19 cellular contexts compared by ENCODE assay signal in the genomic region with DNA sequence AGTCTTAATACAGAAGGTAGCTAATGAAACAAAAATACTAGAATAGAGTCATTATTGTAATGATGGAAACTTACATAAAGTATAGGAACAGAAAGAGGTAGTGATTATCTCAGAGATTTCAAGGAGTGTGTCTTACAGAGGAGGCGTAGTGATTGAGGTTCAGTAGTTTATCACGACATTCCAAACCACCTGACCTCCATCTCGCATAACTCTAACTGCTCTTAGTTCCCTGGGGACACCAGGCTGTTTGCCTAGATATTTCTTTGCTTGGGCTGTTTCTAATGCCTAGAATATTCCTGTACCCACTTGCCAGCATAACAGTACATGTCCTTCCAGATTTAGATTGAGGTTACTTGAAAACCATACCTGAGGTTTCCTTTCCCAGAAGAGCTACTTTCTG. TPM values are rescaled to one million over a fixed set of nuclear protein-coding genes. Genes with fewer than 3 reads are reported as not detected.
DNase-seq lines count a peak whose midpoint lies in the region; ATAC-seq and TF ChIP-seq lines count a peak whose summit lies in the region.
"Had no signal": no experiment of that assay in that cellular context is flagged by ENCODE, and none has a peak within 500 bp of the region (broad histone marks: within the 10 kb centered on the region; RNA-seq: fewer than 3 reads in every experiment).

No MANE protein-coding gene starts in this region.

- H3K36me3 ChIP-seq in CD8-positive, alpha-beta T cell (ENCODE audit: insufficient read depth, low read length) = no peaks in the 10 kb centered on the region
- no peaks in the 10 kb centered on the region for H3K36me3 ChIP-seq in left lung
- H3K36me3 ChIP-seq: BE2C had no signal

- no peaks in the 10 kb centered on the region for H3K27me3 ChIP-seq in CD8-positive, alpha-beta T cell (ENCODE audit: insufficient read depth, low read length)
- no peaks in the 10 kb centered on the region for H3K27me3 ChIP-seq in left lung
- H3K27me3 ChIP-seq: BE2C had no signal

- no peaks in the 10 kb centered on the region for H3K27me3 Mint-ChIP-seq in CD8-positive, alpha-beta T cell (ENCODE audit: low read depth)
- H3K27me3 Mint-ChIP-seq in T-helper 17 cell = no peaks in the 10 kb centered on the region

- H3K27ac ChIP-seq in CD8-positive, alpha-beta T cell (ENCODE audit: low read depth, low read length) = no peak overlapping the region
- H3K27ac ChIP-seq in left lung = no peak overlapping the region
- H3K27ac ChIP-seq: coronary artery, KMS-11, VCaP had no signal

- no peak for TF ChIP-seq CTCF in CD8-positive, alpha-beta T cell (IDR thresholded peaks at IDR 0.05)
- no peak for TF ChIP-seq CTCF in left lung (IDR thresholded peaks at IDR 0.05)
- no peak for TF ChIP-seq CTCF in omental fat pad (IDR thresholded peaks at IDR 0.05)

- peak overlapping the region; percentile 50 for H3K4me3 Mint-ChIP-seq in CD8-positive, alpha-beta T cell
- peak overlapping the region; percentile 28 for H3K4me3 Mint-ChIP-seq in T-helper 17 cell

- H3K4me1 Mint-ChIP-seq in CD8-positive, alpha-beta T cell (ENCODE audit: low read depth) = peaks cover 61% of the 10 kb centered on the region
- peaks cover 25% of the 10 kb centered on the region for H3K4me1 Mint-ChIP-seq in T-helper 17 cell

- CTCF ChIA-PET in CD8-positive, alpha-beta T cell (lab: Charles Lee) = no interaction called here

- no peak for DNase-seq in CD8-positive, alpha-beta T cell
- DNase-seq in T-helper 17 cell = no peak
- DNase-seq in left lung = no peak
- DNase-seq in omental fat pad (ENCODE audit: low spot score) = no peak
- DNase-seq in LoVo (ENCODE audit: low spot score) = no peak
- DNase-seq in COR-L47 (lab: John Stamatoyannopoulos, UW) = no peak
- DNase-seq in G401 (ENCODE audit: low spot score) = no peak
- DNase-seq: amniotic stem cell, BE2C, mesendoderm, NCI-H1417 treated with DMSO at 0.1 percent for 48 hours, NCI-H510A treated with DMSO at 0.1 percent for 48 hours, OCI-M1 had no signal

- peak overlapping the region; percentile 67 for H3K27ac Mint-ChIP-seq in CD8-positive, alpha-beta T cell
- no peak overlapping the region for H3K27ac Mint-ChIP-seq in T-helper 17 cell

- in situ Hi-C loops in G401 (cut with HindIII; ENCODE audit: low sequenced_read_pairs) = no loop called here

- no peak for ATAC-seq in CD8-positive, alpha-beta T cell
- ATAC-seq in GM19351 (IDR thresholded peaks at IDR 0.05; ENCODE audit: unreplicated experiment) = peak; percentile 38
- ATAC-seq in T-helper 17 cell = no peak
- peak; percentile 43 for ATAC-seq in left lung
- ATAC-seq in omental fat pad (ENCODE audit: low FRiP score) = no peak
- ATAC-seq: SK-N-SH treated with all-trans-retinoic acid at 6 μM for 48 hours had no signal

- POLR2A ChIA-PET in CD8-positive, alpha-beta T cell (lab: Charles Lee) = interaction anchor here (1.0 kb wide), 1 partner anchor 28 kb away, joined by 3 read pairs; no protein-coding TSS in a partner anchor

- H3K9me3 ChIP-seq in CD8-positive, alpha-beta T cell (ENCODE audit: low read length) = no peaks in the 10 kb centered on the region
- H3K9me3 ChIP-seq in T-helper 17 cell (ENCODE audit: control insufficient read depth, low read length, poor library complexity, severe bottlenecking) = no peaks in the 10 kb centered on the region
- no peaks in the 10 kb centered on the region for H3K9me3 ChIP-seq in left lung
- H3K9me3 ChIP-seq: BE2C had no signal

- H3K4me1 ChIP-seq in CD8-positive, alpha-beta T cell (ENCODE audit: insufficient read depth, low read length) = peaks cover 29% of the 10 kb centered on the region
- peaks cover 2 to 35% of the 10 kb centered on the region in 2 donors for H3K4me1 ChIP-seq in left lung
- H3K4me1 ChIP-seq: BE2C had no signal

- intact Hi-C loops in CD8-positive, alpha-beta T cell (cut with DNase I, micrococcal nuclease) = no loop called here
- intact Hi-C loops in left lung (cut with DNase I) = no loop called here

- H3K4me3 ChIP-seq in CD8-positive, alpha-beta T cell (ENCODE audit: low read depth, low read length) = no peak overlapping the region
- no peak overlapping the region for H3K4me3 ChIP-seq in left lung
- H3K4me3 ChIP-seq: coronary artery, smooth muscle cell had no signal

- peaks cover 17% of the 10 kb centered on the region for H3K36me3 Mint-ChIP-seq in CD8-positive, alpha-beta T cell
- H3K36me3 Mint-ChIP-seq in T-helper 17 cell (ENCODE audit: low read depth) = no peaks in the 10 kb centered on the region

- no peaks in the 10 kb centered on the region for H3K9me3 Mint-ChIP-seq in CD8-positive, alpha-beta T cell

RNA-seq across cellular contexts. Expression of a gene that starts 29.1 kb away (rescaled TPM):
- total RNA-seq in CD8-positive, alpha-beta T cell = 100 to 1,000 TPM; 104 to 105 TPM
- total RNA-seq in T-helper 17 cell = 10 to 100 TPM; 77.2 to 81.3 TPM
- 10 to 100 TPM; 47.8 to 66.5 TPM for total RNA-seq in left lung
- 10 to 100 TPM; 41.4 to 83.2 (median 58.9) TPM for total RNA-seq in omental fat pad
- 56.7 and 76.4 TPM in 2 replicates for total RNA-seq in G401 (2014; rRNA removed; shearing (Covaris generic))

Comparison
In these comparisons a context has a peak if more than half of its experiments do, and no peak if none do; other contexts are left out.
1. ATAC-seq: peak in GM19351 (single experiment) and left lung (single experiment); none in CD8-positive, alpha-beta T cell (single experiment), T-helper 17 cell (single experiment) and omental fat pad (single experiment).